ENCODE assay signal across 17 cellular contexts in the genomic region with DNA sequence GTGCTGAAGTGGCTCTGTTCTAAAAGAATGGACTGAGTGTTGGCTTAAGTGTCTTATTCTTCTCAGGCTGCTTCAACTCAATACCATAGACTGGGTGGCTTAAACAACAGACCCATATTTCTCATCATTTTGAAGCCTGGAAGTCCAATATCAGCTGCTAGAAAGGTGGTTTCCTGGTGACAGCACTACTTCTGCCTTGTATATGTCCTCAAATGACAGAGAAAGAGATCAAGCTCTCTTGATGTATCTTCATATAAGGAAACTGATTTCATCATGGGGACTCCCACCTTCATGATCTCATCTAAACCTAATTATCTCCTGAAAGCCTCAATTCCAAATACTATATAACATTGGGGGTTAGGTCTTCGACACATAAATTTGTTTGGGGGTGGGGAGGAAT.
DNase-seq lines count a peak whose midpoint lies in the region; ATAC-seq and TF ChIP-seq lines count a peak whose summit lies in the region.
"Had no signal": no experiment of that assay in that cellular context is flagged by ENCODE, and none has a peak within 500 bp of the region (broad histone marks: within the 10 kb centered on the region; RNA-seq: fewer than 3 reads in every experiment).

No MANE protein-coding gene starts in this region.

- no peak for ATAC-seq in HG03432 (IDR thresholded peaks at IDR 0.05; ENCODE audit: unreplicated experiment)

- BruUV-seq in PC-9 (replicated peaks; lab: Mats Ljungman, UMichigan): no TSS peak

- CTCF ChIA-PET in PC-9 (lab: Charles Lee): no interaction called here

- TF ChIP-seq POLR2A in esophagus squamous epithelium (IDR thresholded peaks at IDR 0.05) (no peak), vagina (IDR thresholded peaks at IDR 0.05) (no peak)

- H3K27ac ChIP-seq in PC-9 (no peak overlapping the region), esophagus squamous epithelium (no peak overlapping the region), vagina (no peak overlapping the region)

- no peaks in the 10 kb centered on the region for H3K9me2 ChIP-seq in PC-9 (ENCODE audit: insufficient read depth)

- intact Hi-C loops in PC-9 (cut with micrococcal nuclease; ENCODE audit: unreplicated experiment): no loop called here
- intact Hi-C loops in esophagus squamous epithelium (cut with DNase I): no loop called here
- intact Hi-C loops in vagina (cut with DNase I): no loop called here

- H4K20me1 ChIP-seq in PC-9 (ENCODE audit: insufficient read depth): no peaks in the 10 kb centered on the region

- TF ChIP-seq CTCF in PC-9 (conservative IDR thresholded peaks at IDR 0.05) (no peak), esophagus squamous epithelium (IDR thresholded peaks at IDR 0.05) (no peak), vagina (IDR thresholded peaks at IDR 0.05) (no peak)

- POLR2A ChIA-PET in PC-9 (lab: Charles Lee; ENCODE audit: unreplicated experiment): no interaction called here

- H3K4me3 ChIP-seq in PC-9 (no peak overlapping the region), neuron (ENCODE audit: low read length) (no peak overlapping the region), esophagus squamous epithelium (no peak overlapping the region), vagina (no peak overlapping the region)

- DNase-seq in DMS79 (lab: John Stamatoyannopoulos, UW) (peak; percentile 93), DMS79 treated with DMSO at 0.1 percent for 48 hours (lab: John Stamatoyannopoulos, UW) (peak; percentile 91), PC-9 (no peak), esophagus squamous epithelium (lab: John Stamatoyannopoulos, UW) (no peak), vagina (ENCODE audit: extremely low spot score in 2 of 2) (no peak)
- DNase-seq: C1 segment of cervical spinal cord; Calu3; CD4-positive, alpha-beta memory T cell; COR-L47; DMS53; EL; GDM1; GOT3; H7; HCEC 1CT had no signal

- H3K9me3 ChIP-seq in PC-9 (ENCODE audit: insufficient read depth, low read depth) (no peaks in the 10 kb centered on the region), neuron (ENCODE audit: low read length) (no peaks in the 10 kb centered on the region), esophagus squamous epithelium (no peaks in the 10 kb centered on the region), vagina (no peaks in the 10 kb centered on the region)

- H2AFZ ChIP-seq in PC-9: 0 out of 2 replicates have a peak overlapping the region, but pooled peaks have one; percentile 23
- H2AFZ ChIP-seq in neuron (ENCODE audit: low read depth, low read length): peak overlapping the region; percentile 27

- H3K36me3 ChIP-seq in PC-9 (ENCODE audit: low read depth): no peaks in the 10 kb centered on the region
- no peaks in the 10 kb centered on the region for H3K36me3 ChIP-seq in neuron (ENCODE audit: insufficient read depth, low read length)
- H3K36me3 ChIP-seq in esophagus squamous epithelium: no peaks in the 10 kb centered on the region
- no peaks in the 10 kb centered on the region for H3K36me3 ChIP-seq in vagina

- H3K4me2 ChIP-seq in PC-9: no peak overlapping the region

- H3K4me1 ChIP-seq in PC-9 (replicated peaks; ENCODE audit: insufficient read depth) (no peaks in the 10 kb centered on the region), neuron (ENCODE audit: insufficient read depth, low read length) (no peaks in the 10 kb centered on the region), esophagus squamous epithelium (no peaks in the 10 kb centered on the region), vagina (no peaks in the 10 kb centered on the region)

- no peaks in the 10 kb centered on the region for H3F3A ChIP-seq in PC-9 (ENCODE audit: insufficient read depth, low read depth)

- H3K27me3 ChIP-seq in PC-9 (ENCODE audit: insufficient read depth, low read depth): no peaks in the 10 kb centered on the region
- H3K27me3 ChIP-seq in neuron (ENCODE audit: insufficient read depth, low read length): no peaks in the 10 kb centered on the region
- no peaks in the 10 kb centered on the region for H3K27me3 ChIP-seq in esophagus squamous epithelium
- no peaks in the 10 kb centered on the region for H3K27me3 ChIP-seq in vagina

- WGBS in esophagus squamous epithelium, 2 donors: 63 to 73% methylated on average over 1 of the region's 1 CpG

- no peaks in the 10 kb centered on the region for H3K79me2 ChIP-seq in PC-9 (ENCODE audit: low read depth)

Comparison
In these comparisons a context has a peak if more than half of its experiments do, and no peak if none do; other contexts are left out.
1. DNase-seq: peak in DMS79 (single experiment) and DMS79 treated with DMSO at 0.1 percent for 48 hours (single experiment); none in PC-9 (0 of 2), esophagus squamous epithelium (single experiment) and vagina (0 of 2).